Comparison of ENCODE assay signal across 26 cellular contexts in genomic region chr18:41820784-41821183, GRCh38.
"Had no signal": no experiment of that assay in that cellular context is flagged by ENCODE, and none has a peak within 500 bp of the region (broad histone marks: within the 10 kb centered on the region; RNA-seq: fewer than 3 reads in every experiment).

No MANE protein-coding gene starts in this region.

- H3K4me3 ChIP-seq: body of pancreas, cardiac muscle cell, hepatocyte, lower lobe of right lung, mucosa of descending colon, thoracic aorta, upper lobe of left lung had no signal

- ATAC-seq: activated T-cell treated with anti-CD3 and anti-CD28 coated beads, Interleukin-2, amount 50 U/mL, for 72 hours; body of pancreas; left lobe of liver; lower lobe of right lung; mucosa of descending colon; right cardiac atrium had no signal

- H3K27me3 ChIP-seq: body of pancreas, cardiac muscle cell, hepatocyte, upper lobe of left lung had no signal

- H3K79me2 ChIP-seq: hepatocyte, parathyroid adenoma had no signal

- H3K9me3 ChIP-seq: body of pancreas, lower lobe of right lung, mucosa of descending colon, thoracic aorta, upper lobe of left lung had no signal

- H3K4me1 ChIP-seq: body of pancreas, lower lobe of right lung, parathyroid adenoma, upper lobe of left lung had no signal

- H3K36me3 ChIP-seq: cardiac muscle cell, lower lobe of right lung, thoracic aorta, upper lobe of left lung had no signal

- H2AFZ ChIP-seq: hepatocyte, parathyroid adenoma had no signal

- H3K9ac ChIP-seq: parathyroid adenoma had no signal

- DNase-seq: activated B cell treated with CpG ODN at 0.5 μM for 24 hours; activated CD4-positive, alpha-beta memory T cell treated with anti-CD3 and anti-CD28 coated beads, Interleukin-2, amount 10 ng/mL, durations not matched to agents 7 days and 5 days; activated CD4-positive, alpha-beta T cell treated with anti-CD3 and anti-CD28 coated beads, Interleukin-2, amount 10 ng/mL, durations not matched to agents 24 days and 14 days; activated effector memory CD4-positive, alpha-beta T cell treated with anti-CD3 and anti-CD28 coated beads, Interleukin-2, amount 50 U/mL, for 16 hours; activated naive CD4-positive, alpha-beta T cell treated with anti-CD3 and anti-CD28 coated beads, Interleukin-2, amount 10 ng/mL, durations not matched to agents 7 days and 5 days; activated T-cell treated with anti-CD3 and anti-CD28 coated beads, Interleukin-2, amount 50 U/mL, for 72 hours; anterior cingulate cortex; body of pancreas; effector CD4-positive, alpha-beta T cell; erythroblast; foreskin fibroblast; glutamatergic neuron; immature natural killer cell; lower lobe of right lung; mesendoderm; mucosa of descending colon; nephron progenitor cell; right cardiac atrium; stimulated activated CD4-positive, alpha-beta T cell treated with anti-CD3 and anti-CD28 coated beads, Interleukin-4, amount 100 ng/mL, for 24 hours; stimulated activated naive CD4-positive, alpha-beta T cell treated with Interleukin-2 at 50 U/mL for 16 hours; upper lobe of left lung had no signal

- H3K27ac ChIP-seq: body of pancreas, cardiac muscle cell, hepatocyte, lower lobe of right lung, parathyroid adenoma, thoracic aorta, upper lobe of left lung had no signal

- H3K4me2 ChIP-seq: hepatocyte had no signal
